15 cellular contexts compared by ENCODE assay signal in genomic region chr15:90774731-90775521, GRCh38. TPM values are rescaled to one million over a fixed set of nuclear protein-coding genes. Genes with fewer than 3 reads are reported as not detected.
A peak's percentile ranks its signal among the peaks of the same experiment; 100 is the strongest.
DNase-seq lines count a peak whose midpoint lies in the region; ATAC-seq and TF ChIP-seq lines count a peak whose summit lies in the region.
"Had no signal": no experiment of that assay in that cellular context is flagged by ENCODE, and none has a peak within 500 bp of the region (broad histone marks: within the 10 kb centered on the region; RNA-seq: fewer than 3 reads in every experiment).

No MANE protein-coding gene starts in this region.

- H3K4me3 ChIP-seq in fibroblast of mammary gland (ENCODE audit: control insufficient read depth, low read depth, low read length): no peak overlapping the region
- H3K4me3 ChIP-seq: BLaER1, vagina had no signal

- ATAC-seq in HG03175 (IDR thresholded peaks at IDR 0.05; ENCODE audit: unreplicated experiment): no peak

- peak; percentile 95 for DNase-seq in A172 (ENCODE audit: low spot score)
- DNase-seq in HCEC 1CT: peak; percentile 79
- peak; percentile 80 for DNase-seq in SW480 (ENCODE audit: low spot score)
- DNase-seq in fibroblast of mammary gland (ENCODE audit: low read depth): peak; percentile 41
- no peak for DNase-seq in activated CD4-positive, alpha-beta T cell treated with anti-CD3 and anti-CD28 coated beads, Interleukin-2, amount 50 U/mL, for 1 hour
- DNase-seq in SHP77 (lab: John Stamatoyannopoulos, UW): no peak
- no peak for DNase-seq in GM19238 (ENCODE audit: insufficient read length, low spot score)
- DNase-seq: activated CD4-positive, alpha-beta T cell treated with anti-CD3 and anti-CD28 coated beads, Interleukin-2, amount 10 ng/mL, durations not matched to agents 7 days and 5 days; activated naive CD4-positive, alpha-beta T cell treated with anti-CD3 and anti-CD28 coated beads, Interleukin-2, amount 10 ng/mL, durations not matched to agents 7 days and 5 days; NCI-H1417; NCI-H524 treated with DMSO at 0.1 percent for 48 hours; stimulated activated CD4-positive, alpha-beta T cell treated with anti-CD3 and anti-CD28 coated beads, Interleukin-15, amount 100 ng/mL, for 24 hours had no signal

- no peak for TF ChIP-seq CTCF in fibroblast of mammary gland (conservative IDR thresholded peaks at IDR 0.05; ENCODE audit: control insufficient read depth, insufficient read depth, low read depth, low read length)

RNA-seq across cellular contexts. Expression of gene BLM, which starts 57.8 kb away (rescaled TPM):
- 16.6 and 18.1 TPM in 2 replicates for total RNA-seq in A172 (2014; rRNA removed; shearing (Covaris generic))

Comparison
In these comparisons a context has a peak if more than half of its experiments do, and no peak if none do; other contexts are left out.
1. DNase-seq: peak in A172 (single experiment), HCEC 1CT (single experiment), SW480 (single experiment) and fibroblast of mammary gland (single experiment); none in activated CD4-positive, alpha-beta T cell treated with anti-CD3 and anti-CD28 coated beads, Interleukin-2, amount 50 U/mL, for 1 hour (single experiment), SHP77 (0 of 2) and GM19238 (single experiment).